In the genomic region with DNA sequence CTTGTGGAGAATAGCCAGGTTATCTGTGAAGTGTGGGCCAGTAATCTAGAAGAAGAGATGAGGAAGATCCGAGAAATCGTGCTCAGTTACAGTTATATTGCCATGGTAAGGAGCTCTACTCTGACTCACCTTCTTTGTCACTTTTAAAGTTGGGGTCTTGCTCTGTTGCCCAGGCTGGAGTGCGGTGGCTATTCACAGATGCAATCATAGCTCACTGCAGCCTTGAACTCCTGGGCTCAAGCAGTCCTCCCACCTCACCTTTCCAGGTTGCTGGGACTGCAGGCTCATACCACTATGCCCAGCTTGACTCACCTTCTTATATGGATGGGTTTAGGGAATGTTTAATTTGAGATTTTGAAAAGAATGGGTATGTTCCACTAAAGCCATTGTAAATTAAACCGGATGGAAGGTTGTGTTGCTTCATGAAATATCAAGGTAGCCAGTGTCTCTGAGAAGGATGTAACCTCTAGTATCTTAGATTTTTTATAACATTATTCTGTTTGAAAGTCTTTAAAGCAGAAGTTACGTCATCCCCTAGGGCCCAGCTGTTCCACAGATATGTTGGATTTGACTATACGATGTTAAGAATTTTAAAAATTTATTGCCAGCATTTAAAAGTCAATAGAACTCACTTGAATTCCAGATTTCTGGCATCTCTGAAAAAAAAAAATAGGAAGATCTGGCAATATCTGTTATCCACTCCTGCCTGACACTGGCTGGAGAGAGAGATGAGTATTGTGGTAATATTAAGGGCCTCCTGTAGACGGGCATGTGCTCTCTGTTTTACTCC, we compare ENCODE assay signal across 19 cellular contexts. TPM values are rescaled to one million over a fixed set of nuclear protein-coding genes. Genes with fewer than 3 reads are reported as not detected.
DNase-seq lines count a peak whose midpoint lies in the region; ATAC-seq and TF ChIP-seq lines count a peak whose summit lies in the region.
"Had no signal": no experiment of that assay in that cellular context is flagged by ENCODE, and none has a peak within 500 bp of the region (broad histone marks: within the 10 kb centered on the region; RNA-seq: fewer than 3 reads in every experiment).

No MANE protein-coding gene starts in this region.

- H3K9ac ChIP-seq in subcutaneous abdominal adipose tissue (ENCODE audit: low read length in 5 of 5), result no peak overlapping the region

- peaks cover 74% of the 10 kb centered on the region for H3K4me1 Mint-ChIP-seq in stimulated activated naive CD8-positive, alpha-beta T cell treated with anti-CD3 and anti-CD28 coated beads, Interleukin-15, Interleukin-2, amounts not matched to agents 100 ng/mL and 50 ng/mL, for 24 hours (ENCODE audit: low read depth)
- H3K4me1 Mint-ChIP-seq in dendritic cell treated with granulocyte-macrophage colony-stimulating factor and Interleukin-4, amounts not matched to agents 40 ng/mL and 50 ng/mL, for 4 days (ENCODE audit: low read depth), result peaks cover 41% of the 10 kb centered on the region

- DNase-seq in stimulated activated naive CD8-positive, alpha-beta T cell treated with anti-CD3 and anti-CD28 coated beads, Interleukin-15, Interleukin-2, amounts not matched to agents 100 U/mL and 50 U/mL, for 24 hours, result no peak
- DNase-seq in MV-4-11 (lab: John Stamatoyannopoulos, UW) (peak; percentile 35), body of pancreas (no peak), A172 (ENCODE audit: low spot score) (no peak)
- DNase-seq in stimulated activated CD8-positive, alpha-beta memory T cell treated with anti-CD3 and anti-CD28 coated beads, Interleukin-4, amount 100 ng/mL, for 48 hours, result no peak
- DNase-seq: activated CD4-positive, alpha-beta T cell treated with anti-CD3 and anti-CD28 coated beads, Interleukin-2, amount 50 U/mL, for 4 hours; EL; left ventricle myocardium inferior; midbrain; NCI-H1436 treated with DMSO at 0.1 percent for 48 hours; NCI-H69; T-cell; upper lobe of right lung had no signal

- H3K4me3 ChIP-seq in subcutaneous abdominal adipose tissue (ENCODE audit: low read depth in 1 of 5, low read length in 5 of 5) (no peak overlapping the region), body of pancreas (no peak overlapping the region)
- H3K4me3 ChIP-seq: left ventricle myocardium inferior, prostate gland had no signal

- no peak overlapping the region for H3K4me3 Mint-ChIP-seq in stimulated activated naive CD8-positive, alpha-beta T cell treated with anti-CD3 and anti-CD28 coated beads, Interleukin-15, Interleukin-2, amounts not matched to agents 100 ng/mL and 50 ng/mL, for 24 hours
- H3K4me3 Mint-ChIP-seq in dendritic cell treated with granulocyte-macrophage colony-stimulating factor and Interleukin-4, amounts not matched to agents 40 ng/mL and 50 ng/mL, for 4 days, result peak overlapping the region; percentile 9

- H3K36me3 ChIP-seq in subcutaneous abdominal adipose tissue (ENCODE audit: control insufficient read depth in 5 of 5, insufficient read depth in 5 of 5, low read length in 5 of 5) (peaks cover 13 to 34% (median 23%) of the 10 kb centered on the region in 5 donors), body of pancreas (replicated peaks in 1 of 2; ENCODE audit: insufficient read depth in 1 of 2, low read depth in 2 of 2) (no peaks in the 10 kb centered on the region)
- H3K36me3 ChIP-seq: prostate gland had no signal

- intact Hi-C loops in dendritic cell treated with granulocyte-macrophage colony-stimulating factor and Interleukin-4, amounts not matched to agents 40 ng/mL and 50 ng/mL, for 4 days (cut with micrococcal nuclease), result no loop called here
- intact Hi-C loops in body of pancreas (cut with DNase I), result no loop called here

- ATAC-seq in stimulated activated naive CD8-positive, alpha-beta T cell treated with anti-CD3 and anti-CD28 coated beads, Interleukin-15, Interleukin-2, amounts not matched to agents 100 U/mL and 50 U/mL, for 24 hours, result no peak
- no peak for ATAC-seq in body of pancreas
- ATAC-seq: Right ventricle myocardium inferior, T-cell, upper lobe of right lung had no signal

- WGBS in body of pancreas, 2 donors, result 86 to 92% methylated on average over 7 of the region's 7 CpGs

- H3K27ac Mint-ChIP-seq in stimulated activated naive CD8-positive, alpha-beta T cell treated with anti-CD3 and anti-CD28 coated beads, Interleukin-15, Interleukin-2, amounts not matched to agents 100 ng/mL and 50 ng/mL, for 24 hours, result peak overlapping the region; percentile 65
- H3K27ac Mint-ChIP-seq in dendritic cell treated with granulocyte-macrophage colony-stimulating factor and Interleukin-4, amounts not matched to agents 40 ng/mL and 50 ng/mL, for 4 days, result peak overlapping the region; percentile 48

- peak overlapping the region; percentile 19 for H3K27ac ChIP-seq in subcutaneous abdominal adipose tissue (ENCODE audit: low read depth, low read length)
- no peak overlapping the region for H3K27ac ChIP-seq in body of pancreas
- H3K27ac ChIP-seq: left ventricle myocardium inferior, prostate gland had no signal

- no peak for TF ChIP-seq POLR2A in body of pancreas (IDR thresholded peaks at IDR 0.05)

- H3K27me3 ChIP-seq in subcutaneous abdominal adipose tissue (ENCODE audit: control insufficient read depth in 5 of 5, insufficient read depth in 4 of 5, low read length in 5 of 5) (no peaks in the 10 kb centered on the region), body of pancreas (no peaks in the 10 kb centered on the region)
- H3K27me3 ChIP-seq: upper lobe of right lung had no signal

- no peaks in the 10 kb centered on the region for H3K9me3 Mint-ChIP-seq in stimulated activated naive CD8-positive, alpha-beta T cell treated with anti-CD3 and anti-CD28 coated beads, Interleukin-15, Interleukin-2, amounts not matched to agents 100 ng/mL and 50 ng/mL, for 24 hours
- no peaks in the 10 kb centered on the region for H3K9me3 Mint-ChIP-seq in dendritic cell treated with granulocyte-macrophage colony-stimulating factor and Interleukin-4, amounts not matched to agents 40 ng/mL and 50 ng/mL, for 4 days
- H3K9me3 Mint-ChIP-seq: neural crest cell, T-cell had no signal

- H3K27me3 Mint-ChIP-seq in stimulated activated naive CD8-positive, alpha-beta T cell treated with anti-CD3 and anti-CD28 coated beads, Interleukin-15, Interleukin-2, amounts not matched to agents 100 ng/mL and 50 ng/mL, for 24 hours, result no peaks in the 10 kb centered on the region
- no peaks in the 10 kb centered on the region for H3K27me3 Mint-ChIP-seq in dendritic cell treated with granulocyte-macrophage colony-stimulating factor and Interleukin-4, amounts not matched to agents 40 ng/mL and 50 ng/mL, for 4 days
- H3K27me3 Mint-ChIP-seq: T-cell had no signal

- no peaks in the 10 kb centered on the region for H3K9me3 ChIP-seq in subcutaneous abdominal adipose tissue (ENCODE audit: control insufficient read depth in 5 of 5, low read length in 5 of 5)
- H3K9me3 ChIP-seq in body of pancreas, result no peaks in the 10 kb centered on the region
- H3K9me3 ChIP-seq: left ventricle myocardium inferior, prostate gland, upper lobe of right lung had no signal

- peaks cover 10 to 50% (median 44%) of the 10 kb centered on the region in 5 donors for H3K4me1 ChIP-seq in subcutaneous abdominal adipose tissue (ENCODE audit: control insufficient read depth in 5 of 5, insufficient read depth in 5 of 5, low read length in 5 of 5)
- H3K4me1 ChIP-seq in body of pancreas, result peaks cover 37% of the 10 kb centered on the region
- H3K4me1 ChIP-seq: prostate gland had no signal

- no peak for TF ChIP-seq CTCF in body of pancreas (IDR thresholded peaks at IDR 0.05)

- peaks cover 55% of the 10 kb centered on the region for H3K36me3 Mint-ChIP-seq in stimulated activated naive CD8-positive, alpha-beta T cell treated with anti-CD3 and anti-CD28 coated beads, Interleukin-15, Interleukin-2, amounts not matched to agents 100 ng/mL and 50 ng/mL, for 24 hours (ENCODE audit: low read depth)
- H3K36me3 Mint-ChIP-seq in dendritic cell treated with granulocyte-macrophage colony-stimulating factor and Interleukin-4, amounts not matched to agents 40 ng/mL and 50 ng/mL, for 4 days (ENCODE audit: low read depth), result peaks cover 85% of the 10 kb centered on the region

RNA-seq across cellular contexts. Expression of gene CNOT8, which starts 5.1 kb away (rescaled TPM):
- total RNA-seq in body of pancreas, result 10 to 100 TPM; 19.8 to 32.4 TPM
- total RNA-seq in A172 (2014; rRNA removed; shearing (Covaris generic)), result 82.7 and 85.0 TPM in 2 replicates

RNA-seq across cellular contexts. Expression of gene FAXDC2, which starts 13.1 kb away (rescaled TPM):
- total RNA-seq in body of pancreas, result 10 to 100 TPM in 1 of 2 donors, 1 to 10 TPM in 1; 8.0 to 10.9 TPM
- total RNA-seq in A172 (2014; rRNA removed; shearing (Covaris generic)), result 1.8 and 3.5 TPM in 2 replicates
